21 cellular contexts compared by ENCODE assay signal in genomic region chr7:3266240-3266639, GRCh38.
"Had no signal": no experiment of that assay in that cellular context is flagged by ENCODE, and none has a peak within 500 bp of the region (broad histone marks: within the 10 kb centered on the region; RNA-seq: fewer than 3 reads in every experiment).

No MANE protein-coding gene starts in this region.

- H3K27me3 ChIP-seq: adrenal gland, breast epithelium, gastrocnemius medialis had no signal

- DNase-seq: activated B cell treated with CpG ODN at 0.5 μM for 24 hours; activated CD4-positive, alpha-beta memory T cell treated with anti-CD3 and anti-CD28 coated beads for 36 hours; activated CD4-positive, alpha-beta T cell treated with anti-CD3 and anti-CD28 coated beads for 4 hours; activated gamma-delta T cell treated with Interleukin-2 at 50 U/mL for 16 hours; activated T-cell treated with anti-CD3 and anti-CD28 coated beads for 4 hours; adrenal gland; effector CD4-positive, alpha-beta T cell; gastrocnemius medialis; heart left ventricle; left lung; stimulated activated CD4-positive, alpha-beta T cell treated with anti-CD3 and anti-CD28 coated beads, Interleukin-12 subunit alpha, Interleukin-12 subunit beta, amount 100 ng/mL, for 4 hours; stimulated activated CD4-positive, alpha-beta T cell treated with anti-CD3 and anti-CD28 coated beads, Interleukin-1b, Interleukin-23, amount 100 ng/mL, for 48 hours; stimulated activated CD8-positive, alpha-beta memory T cell treated with anti-CD3 and anti-CD28 coated beads, Interleukin-4, amount 100 ng/mL, for 48 hours; stimulated activated naive CD4-positive, alpha-beta T cell had no signal

- H3K9me3 Mint-ChIP-seq: activated B cell treated with CpG ODN at 0.5 μM for 24 hours; activated CD4-positive, alpha-beta memory T cell treated with anti-CD3 and anti-CD28 coated beads for 36 hours; activated naive CD4-positive, alpha-beta T cell treated with anti-CD3 and anti-CD28 coated beads, Interleukin-2, amount 50 U/mL, for 72 hours; activated T-helper 1 cell treated with anti-CD3 and anti-CD28 coated beads, Interleukin-12 subunit alpha, Interleukin-12 subunit beta, Interleukin-2, Interleukin-4 antibody, amounts not matched to agents 30 ng/mL and 10 ng/mL and 1 ng/mL, durations not matched to agents 14 hours and 24 hours and 36 hours; mesothelial cell of epicardium; natural killer cell treated with Interleukin-12 subunit alpha and Interleukin-12 subunit beta and Interleukin-15 and Interleukin-18, amount 100 ng/mL, for 72 hours had no signal

- H3K36me3 ChIP-seq: adrenal gland, breast epithelium, gastrocnemius medialis, heart left ventricle, left lung had no signal

- H3K4me3 Mint-ChIP-seq: activated B cell treated with CpG ODN at 0.5 μM for 24 hours; activated CD4-positive, alpha-beta memory T cell treated with anti-CD3 and anti-CD28 coated beads for 36 hours; activated T-helper 1 cell treated with anti-CD3 and anti-CD28 coated beads, Interleukin-12 subunit alpha, Interleukin-12 subunit beta, Interleukin-2, Interleukin-4 antibody, amounts not matched to agents 30 ng/mL and 10 ng/mL and 1 ng/mL, durations not matched to agents 14 hours and 24 hours and 36 hours; mesothelial cell of epicardium; natural killer cell treated with Interleukin-12 subunit alpha and Interleukin-12 subunit beta and Interleukin-15 and Interleukin-18, amount 100 ng/mL, for 72 hours had no signal

- H3K4me3 ChIP-seq: adrenal gland, breast epithelium, coronary artery, gastrocnemius medialis, heart left ventricle, left lung had no signal

- H3K4me1 ChIP-seq: adrenal gland, breast epithelium, gastrocnemius medialis, heart left ventricle, left lung had no signal

- H3K9me3 ChIP-seq: adrenal gland, breast epithelium, gastrocnemius medialis, heart left ventricle, left lung had no signal

- H3K36me3 Mint-ChIP-seq: activated CD4-positive, alpha-beta memory T cell treated with anti-CD3 and anti-CD28 coated beads for 36 hours; activated naive CD4-positive, alpha-beta T cell treated with anti-CD3 and anti-CD28 coated beads, Interleukin-2, amount 50 U/mL, for 72 hours; mesothelial cell of epicardium; natural killer cell treated with Interleukin-12 subunit alpha and Interleukin-12 subunit beta and Interleukin-15 and Interleukin-18, amount 100 ng/mL, for 72 hours had no signal

- H3K27ac ChIP-seq: adrenal gland, breast epithelium, coronary artery, gastrocnemius medialis, heart left ventricle, left lung had no signal

- H3K27ac Mint-ChIP-seq: activated B cell treated with CpG ODN at 0.5 μM for 24 hours; activated CD4-positive, alpha-beta memory T cell treated with anti-CD3 and anti-CD28 coated beads for 36 hours; activated naive CD4-positive, alpha-beta T cell treated with anti-CD3 and anti-CD28 coated beads, Interleukin-2, amount 50 U/mL, for 72 hours; activated T-helper 1 cell treated with anti-CD3 and anti-CD28 coated beads, Interleukin-12 subunit alpha, Interleukin-12 subunit beta, Interleukin-2, Interleukin-4 antibody, amounts not matched to agents 30 ng/mL and 10 ng/mL and 1 ng/mL, durations not matched to agents 14 hours and 24 hours and 36 hours; mesothelial cell of epicardium; natural killer cell treated with Interleukin-12 subunit alpha and Interleukin-12 subunit beta and Interleukin-15 and Interleukin-18, amount 100 ng/mL, for 72 hours; progenitor cell of endocrine pancreas had no signal

- H3K4me1 Mint-ChIP-seq: activated B cell treated with CpG ODN at 0.5 μM for 24 hours had no signal
